1 cellular context compared by ENCODE assay signal in the genomic region with DNA sequence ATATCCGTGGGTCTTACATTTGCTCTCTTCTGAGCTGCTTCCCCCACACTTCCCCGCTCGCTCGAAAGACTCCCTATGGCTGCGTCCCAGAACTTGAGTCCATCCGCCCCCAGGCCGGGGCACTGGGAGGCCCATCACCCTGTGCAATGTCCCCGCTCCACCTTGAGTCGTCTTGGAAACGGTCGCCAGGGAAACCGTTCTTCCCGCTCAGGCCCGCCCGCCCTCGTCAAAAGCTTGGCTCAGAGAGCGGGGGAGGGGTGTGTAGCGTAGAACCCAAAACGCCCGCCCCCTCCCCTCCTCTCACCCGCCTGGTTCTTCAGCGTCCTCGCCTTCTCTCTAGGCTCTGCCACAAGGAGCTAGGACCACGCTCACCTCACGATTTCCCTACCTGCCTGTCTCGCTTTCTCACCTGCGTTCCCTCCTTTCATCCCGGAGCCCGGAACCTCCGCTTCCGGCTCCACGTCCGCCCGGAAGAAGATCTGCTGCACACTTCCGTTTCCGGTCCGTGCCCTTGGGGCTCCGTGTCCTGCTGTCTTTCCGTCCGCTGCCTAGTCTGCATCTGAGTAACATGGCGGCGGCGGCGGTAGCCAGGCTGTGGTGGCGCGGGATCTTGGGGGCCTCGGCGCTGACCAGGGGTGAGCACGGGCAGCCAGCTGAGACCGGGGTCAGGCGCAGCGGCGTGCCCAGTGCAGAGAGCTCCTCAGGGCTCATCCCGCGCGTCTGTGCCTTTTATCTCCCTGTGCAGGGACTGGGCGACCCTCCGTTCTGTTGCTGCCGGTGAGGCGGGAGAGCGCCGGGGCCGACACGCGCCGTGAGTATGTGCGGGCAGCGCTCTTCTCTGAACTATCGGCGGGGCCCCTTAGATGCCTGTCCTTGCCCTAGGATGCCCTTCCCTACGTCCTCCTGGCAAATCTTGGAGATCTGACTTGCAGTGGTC.
A peak's percentile ranks its signal among the peaks of the same experiment; 100 is the strongest.
TF ChIP-seq lines count a peak whose summit lies in the region.

A gene (minus strand): TSS at position 447 of the 937 bp plus-strand sequence. CDS start 19 bp downstream, at position 428.
A gene (plus strand): TSS at position 551 of the 937 bp plus-strand sequence. CDS start 18 bp downstream, at position 569.

TF ChIP-seq in HepG2, 621 proteins besides CTCF, POLR2A, EP300 and RAD21 (continued from another document and continues in another):
- TF ChIP-seq, protein P1, sequence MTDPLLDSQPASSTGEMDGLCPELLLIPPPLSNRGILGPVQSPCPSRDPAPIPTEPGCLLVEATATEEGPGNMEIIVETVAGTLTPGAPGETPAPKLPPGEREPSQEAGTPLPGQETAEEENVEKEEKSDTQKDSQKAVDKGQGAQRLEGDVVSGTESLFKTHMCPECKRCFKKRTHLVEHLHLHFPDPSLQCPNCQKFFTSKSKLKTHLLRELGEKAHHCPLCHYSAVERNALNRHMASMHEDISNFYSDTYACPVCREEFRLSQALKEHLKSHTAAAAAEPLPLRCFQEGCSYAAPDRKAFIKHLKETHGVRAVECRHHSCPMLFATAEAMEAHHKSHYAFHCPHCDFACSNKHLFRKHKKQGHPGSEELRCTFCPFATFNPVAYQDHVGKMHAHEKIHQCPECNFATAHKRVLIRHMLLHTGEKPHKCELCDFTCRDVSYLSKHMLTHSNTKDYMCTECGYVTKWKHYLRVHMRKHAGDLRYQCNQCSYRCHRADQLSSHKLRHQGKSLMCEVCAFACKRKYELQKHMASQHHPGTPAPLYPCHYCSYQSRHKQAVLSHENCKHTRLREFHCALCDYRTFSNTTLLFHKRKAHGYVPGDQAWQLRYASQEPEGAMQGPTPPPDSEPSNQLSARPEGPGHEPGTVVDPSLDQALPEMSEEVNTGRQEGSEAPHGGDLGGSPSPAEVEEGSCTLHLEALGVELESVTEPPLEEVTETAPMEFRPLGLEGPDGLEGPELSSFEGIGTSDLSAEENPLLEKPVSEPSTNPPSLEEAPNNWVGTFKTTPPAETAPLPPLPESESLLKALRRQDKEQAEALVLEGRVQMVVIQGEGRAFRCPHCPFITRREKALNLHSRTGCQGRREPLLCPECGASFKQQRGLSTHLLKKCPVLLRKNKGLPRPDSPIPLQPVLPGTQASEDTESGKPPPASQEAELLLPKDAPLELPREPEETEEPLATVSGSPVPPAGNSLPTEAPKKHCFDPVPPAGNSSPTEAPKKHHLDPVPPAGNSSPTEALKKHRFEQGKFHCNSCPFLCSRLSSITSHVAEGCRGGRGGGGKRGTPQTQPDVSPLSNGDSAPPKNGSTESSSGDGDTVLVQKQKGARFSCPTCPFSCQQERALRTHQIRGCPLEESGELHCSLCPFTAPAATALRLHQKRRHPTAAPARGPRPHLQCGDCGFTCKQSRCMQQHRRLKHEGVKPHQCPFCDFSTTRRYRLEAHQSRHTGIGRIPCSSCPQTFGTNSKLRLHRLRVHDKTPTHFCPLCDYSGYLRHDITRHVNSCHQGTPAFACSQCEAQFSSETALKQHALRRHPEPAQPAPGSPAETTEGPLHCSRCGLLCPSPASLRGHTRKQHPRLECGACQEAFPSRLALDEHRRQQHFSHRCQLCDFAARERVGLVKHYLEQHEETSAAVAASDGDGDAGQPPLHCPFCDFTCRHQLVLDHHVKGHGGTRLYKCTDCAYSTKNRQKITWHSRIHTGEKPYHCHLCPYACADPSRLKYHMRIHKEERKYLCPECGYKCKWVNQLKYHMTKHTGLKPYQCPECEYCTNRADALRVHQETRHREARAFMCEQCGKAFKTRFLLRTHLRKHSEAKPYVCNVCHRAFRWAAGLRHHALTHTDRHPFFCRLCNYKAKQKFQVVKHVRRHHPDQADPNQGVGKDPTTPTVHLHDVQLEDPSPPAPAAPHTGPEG (CRISPR knock-in tag; IDR thresholded peaks at IDR 0.05) = peak; percentile 53; the same call in 1 of the 2 replicates
- peak; percentile 70; the same call in 1 of the 2 replicates for TF ChIP-seq NFATC3 (CRISPR knock-in tag; IDR thresholded peaks at IDR 0.05)
- TF ChIP-seq, protein P2, sequence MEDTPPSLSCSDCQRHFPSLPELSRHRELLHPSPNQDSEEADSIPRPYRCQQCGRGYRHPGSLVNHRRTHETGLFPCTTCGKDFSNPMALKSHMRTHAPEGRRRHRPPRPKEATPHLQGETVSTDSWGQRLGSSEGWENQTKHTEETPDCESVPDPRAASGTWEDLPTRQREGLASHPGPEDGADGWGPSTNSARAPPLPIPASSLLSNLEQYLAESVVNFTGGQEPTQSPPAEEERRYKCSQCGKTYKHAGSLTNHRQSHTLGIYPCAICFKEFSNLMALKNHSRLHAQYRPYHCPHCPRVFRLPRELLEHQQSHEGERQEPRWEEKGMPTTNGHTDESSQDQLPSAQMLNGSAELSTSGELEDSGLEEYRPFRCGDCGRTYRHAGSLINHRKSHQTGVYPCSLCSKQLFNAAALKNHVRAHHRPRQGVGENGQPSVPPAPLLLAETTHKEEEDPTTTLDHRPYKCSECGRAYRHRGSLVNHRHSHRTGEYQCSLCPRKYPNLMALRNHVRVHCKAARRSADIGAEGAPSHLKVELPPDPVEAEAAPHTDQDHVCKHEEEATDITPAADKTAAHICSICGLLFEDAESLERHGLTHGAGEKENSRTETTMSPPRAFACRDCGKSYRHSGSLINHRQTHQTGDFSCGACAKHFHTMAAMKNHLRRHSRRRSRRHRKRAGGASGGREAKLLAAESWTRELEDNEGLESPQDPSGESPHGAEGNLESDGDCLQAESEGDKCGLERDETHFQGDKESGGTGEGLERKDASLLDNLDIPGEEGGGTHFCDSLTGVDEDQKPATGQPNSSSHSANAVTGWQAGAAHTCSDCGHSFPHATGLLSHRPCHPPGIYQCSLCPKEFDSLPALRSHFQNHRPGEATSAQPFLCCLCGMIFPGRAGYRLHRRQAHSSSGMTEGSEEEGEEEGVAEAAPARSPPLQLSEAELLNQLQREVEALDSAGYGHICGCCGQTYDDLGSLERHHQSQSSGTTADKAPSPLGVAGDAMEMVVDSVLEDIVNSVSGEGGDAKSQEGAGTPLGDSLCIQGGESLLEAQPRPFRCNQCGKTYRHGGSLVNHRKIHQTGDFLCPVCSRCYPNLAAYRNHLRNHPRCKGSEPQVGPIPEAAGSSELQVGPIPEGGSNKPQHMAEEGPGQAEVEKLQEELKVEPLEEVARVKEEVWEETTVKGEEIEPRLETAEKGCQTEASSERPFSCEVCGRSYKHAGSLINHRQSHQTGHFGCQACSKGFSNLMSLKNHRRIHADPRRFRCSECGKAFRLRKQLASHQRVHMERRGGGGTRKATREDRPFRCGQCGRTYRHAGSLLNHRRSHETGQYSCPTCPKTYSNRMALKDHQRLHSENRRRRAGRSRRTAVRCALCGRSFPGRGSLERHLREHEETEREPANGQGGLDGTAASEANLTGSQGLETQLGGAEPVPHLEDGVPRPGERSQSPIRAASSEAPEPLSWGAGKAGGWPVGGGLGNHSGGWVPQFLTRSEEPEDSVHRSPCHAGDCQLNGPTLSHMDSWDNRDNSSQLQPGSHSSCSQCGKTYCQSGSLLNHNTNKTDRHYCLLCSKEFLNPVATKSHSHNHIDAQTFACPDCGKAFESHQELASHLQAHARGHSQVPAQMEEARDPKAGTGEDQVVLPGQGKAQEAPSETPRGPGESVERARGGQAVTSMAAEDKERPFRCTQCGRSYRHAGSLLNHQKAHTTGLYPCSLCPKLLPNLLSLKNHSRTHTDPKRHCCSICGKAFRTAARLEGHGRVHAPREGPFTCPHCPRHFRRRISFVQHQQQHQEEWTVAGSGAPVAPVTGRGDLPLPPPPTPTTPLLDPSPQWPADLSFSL (CRISPR knock-in tag; IDR thresholded peaks at IDR 0.05) = no peak
- TF ChIP-seq, protein P3, sequence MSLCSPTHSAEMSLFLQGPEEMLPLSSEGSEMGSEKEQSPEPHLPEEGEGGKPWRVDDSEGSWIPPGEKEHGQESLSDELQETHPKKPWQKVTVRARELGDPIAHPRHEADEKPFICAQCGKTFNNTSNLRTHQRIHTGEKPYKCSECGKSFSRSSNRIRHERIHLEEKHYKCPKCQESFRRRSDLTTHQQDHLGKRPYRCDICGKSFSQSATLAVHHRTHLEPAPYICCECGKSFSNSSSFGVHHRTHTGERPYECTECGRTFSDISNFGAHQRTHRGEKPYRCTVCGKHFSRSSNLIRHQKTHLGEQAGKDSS (CRISPR knock-in tag; IDR thresholded peaks at IDR 0.05; ENCODE audit: borderline replicate concordance, low read depth) = peak; percentile 98
- TF ChIP-seq, protein P4, sequence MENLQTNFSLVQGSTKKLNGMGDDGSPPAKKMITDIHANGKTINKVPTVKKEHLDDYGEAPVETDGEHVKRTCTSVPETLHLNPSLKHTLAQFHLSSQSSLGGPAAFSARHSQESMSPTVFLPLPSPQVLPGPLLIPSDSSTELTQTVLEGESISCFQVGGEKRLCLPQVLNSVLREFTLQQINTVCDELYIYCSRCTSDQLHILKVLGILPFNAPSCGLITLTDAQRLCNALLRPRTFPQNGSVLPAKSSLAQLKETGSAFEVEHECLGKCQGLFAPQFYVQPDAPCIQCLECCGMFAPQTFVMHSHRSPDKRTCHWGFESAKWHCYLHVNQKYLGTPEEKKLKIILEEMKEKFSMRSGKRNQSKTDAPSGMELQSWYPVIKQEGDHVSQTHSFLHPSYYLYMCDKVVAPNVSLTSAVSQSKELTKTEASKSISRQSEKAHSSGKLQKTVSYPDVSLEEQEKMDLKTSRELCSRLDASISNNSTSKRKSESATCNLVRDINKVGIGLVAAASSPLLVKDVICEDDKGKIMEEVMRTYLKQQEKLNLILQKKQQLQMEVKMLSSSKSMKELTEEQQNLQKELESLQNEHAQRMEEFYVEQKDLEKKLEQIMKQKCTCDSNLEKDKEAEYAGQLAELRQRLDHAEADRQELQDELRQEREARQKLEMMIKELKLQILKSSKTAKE (CRISPR knock-in tag; IDR thresholded peaks at IDR 0.05; ENCODE audit: borderline replicate concordance) = peak; percentile 47; the same call in 1 of the 2 replicates
- TF ChIP-seq SNRNP70 (IDR thresholded peaks at IDR 0.05; ENCODE audit: low read depth, low read length) = no peak
- no peak for TF ChIP-seq MAF1 (CRISPR knock-in tag; IDR thresholded peaks at IDR 0.05; ENCODE audit: borderline replicate concordance)
- TF ChIP-seq, protein P5, sequence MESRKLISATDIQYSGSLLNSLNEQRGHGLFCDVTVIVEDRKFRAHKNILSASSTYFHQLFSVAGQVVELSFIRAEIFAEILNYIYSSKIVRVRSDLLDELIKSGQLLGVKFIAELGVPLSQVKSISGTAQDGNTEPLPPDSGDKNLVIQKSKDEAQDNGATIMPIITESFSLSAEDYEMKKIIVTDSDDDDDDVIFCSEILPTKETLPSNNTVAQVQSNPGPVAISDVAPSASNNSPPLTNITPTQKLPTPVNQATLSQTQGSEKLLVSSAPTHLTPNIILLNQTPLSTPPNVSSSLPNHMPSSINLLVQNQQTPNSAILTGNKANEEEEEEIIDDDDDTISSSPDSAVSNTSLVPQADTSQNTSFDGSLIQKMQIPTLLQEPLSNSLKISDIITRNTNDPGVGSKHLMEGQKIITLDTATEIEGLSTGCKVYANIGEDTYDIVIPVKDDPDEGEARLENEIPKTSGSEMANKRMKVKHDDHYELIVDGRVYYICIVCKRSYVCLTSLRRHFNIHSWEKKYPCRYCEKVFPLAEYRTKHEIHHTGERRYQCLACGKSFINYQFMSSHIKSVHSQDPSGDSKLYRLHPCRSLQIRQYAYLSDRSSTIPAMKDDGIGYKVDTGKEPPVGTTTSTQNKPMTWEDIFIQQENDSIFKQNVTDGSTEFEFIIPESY (CRISPR knock-in tag; IDR thresholded peaks at IDR 0.05) = peak; percentile 85
- 0 out of 2 replicates have a peak, but pooled peaks have one; percentile 19 for TF ChIP-seq ZNF749 (CRISPR knock-in tag; IDR thresholded peaks at IDR 0.05; ENCODE audit: borderline replicate concordance)
- TF ChIP-seq ZNF484 (CRISPR knock-in tag; IDR thresholded peaks at IDR 0.05; ENCODE audit: borderline replicate concordance, low read depth) = no peak
- TF ChIP-seq SP5 (CRISPR knock-in tag; IDR thresholded peaks at IDR 0.05; ENCODE audit: borderline replicate concordance, low read depth) = 0 out of 2 replicates have a peak, but pooled peaks have one; percentile 47
- TF ChIP-seq ZNF253 (CRISPR knock-in tag; IDR thresholded peaks at IDR 0.05; ENCODE audit: borderline replicate concordance) = peak; percentile 73; the same call in 1 of the 2 replicates
- peak; percentile 89 for TF ChIP-seq ZNF430 (CRISPR knock-in tag; IDR thresholded peaks at IDR 0.05)
- TF ChIP-seq, protein P6, sequence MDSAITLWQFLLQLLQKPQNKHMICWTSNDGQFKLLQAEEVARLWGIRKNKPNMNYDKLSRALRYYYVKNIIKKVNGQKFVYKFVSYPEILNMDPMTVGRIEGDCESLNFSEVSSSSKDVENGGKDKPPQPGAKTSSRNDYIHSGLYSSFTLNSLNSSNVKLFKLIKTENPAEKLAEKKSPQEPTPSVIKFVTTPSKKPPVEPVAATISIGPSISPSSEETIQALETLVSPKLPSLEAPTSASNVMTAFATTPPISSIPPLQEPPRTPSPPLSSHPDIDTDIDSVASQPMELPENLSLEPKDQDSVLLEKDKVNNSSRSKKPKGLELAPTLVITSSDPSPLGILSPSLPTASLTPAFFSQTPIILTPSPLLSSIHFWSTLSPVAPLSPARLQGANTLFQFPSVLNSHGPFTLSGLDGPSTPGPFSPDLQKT (CRISPR knock-in tag; IDR thresholded peaks at IDR 0.05; ENCODE audit: borderline replicate concordance) = 0 out of 2 replicates have a peak, but pooled peaks have one; percentile 3
- TF ChIP-seq ZNF720 (CRISPR knock-in tag; IDR thresholded peaks at IDR 0.05) = peak; percentile 88
- peak; percentile 74 for TF ChIP-seq SIX4 (CRISPR knock-in tag; IDR thresholded peaks at IDR 0.05)
- peak; percentile 69 for TF ChIP-seq FOSL2 (CRISPR knock-in tag; IDR thresholded peaks at IDR 0.05)
- TF ChIP-seq ETV5 (CRISPR knock-in tag; IDR thresholded peaks at IDR 0.05; ENCODE audit: borderline replicate concordance) = peak; percentile 95
- TF ChIP-seq, protein P7, sequence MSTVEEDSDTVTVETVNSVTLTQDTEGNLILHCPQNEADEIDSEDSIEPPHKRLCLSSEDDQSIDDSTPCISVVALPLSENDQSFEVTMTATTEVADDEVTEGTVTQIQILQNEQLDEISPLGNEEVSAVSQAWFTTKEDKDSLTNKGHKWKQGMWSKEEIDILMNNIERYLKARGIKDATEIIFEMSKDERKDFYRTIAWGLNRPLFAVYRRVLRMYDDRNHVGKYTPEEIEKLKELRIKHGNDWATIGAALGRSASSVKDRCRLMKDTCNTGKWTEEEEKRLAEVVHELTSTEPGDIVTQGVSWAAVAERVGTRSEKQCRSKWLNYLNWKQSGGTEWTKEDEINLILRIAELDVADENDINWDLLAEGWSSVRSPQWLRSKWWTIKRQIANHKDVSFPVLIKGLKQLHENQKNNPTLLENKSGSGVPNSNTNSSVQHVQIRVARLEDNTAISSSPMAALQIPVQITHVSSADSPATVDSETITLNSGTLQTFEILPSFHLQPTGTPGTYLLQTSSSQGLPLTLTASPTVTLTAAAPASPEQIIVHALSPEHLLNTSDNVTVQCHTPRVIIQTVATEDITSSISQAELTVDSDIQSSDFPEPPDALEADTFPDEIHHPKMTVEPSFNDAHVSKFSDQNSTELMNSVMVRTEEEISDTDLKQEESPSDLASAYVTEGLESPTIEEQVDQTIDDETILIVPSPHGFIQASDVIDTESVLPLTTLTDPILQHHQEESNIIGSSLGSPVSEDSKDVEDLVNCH (CRISPR knock-in tag; IDR thresholded peaks at IDR 0.05) = no peak
- TF ChIP-seq ZNF207 (IDR thresholded peaks at IDR 0.05; ENCODE audit: borderline replicate concordance) = no peak
